In genomic region chr6:75243333-75244062, GRCh38 we compare ENCODE assay signal across 8 cellular contexts. TPM values are rescaled to one million over a fixed set of nuclear protein-coding genes. Genes with fewer than 3 reads are reported as not detected.
DNase-seq lines count a peak whose midpoint lies in the region; ATAC-seq and FAIRE-seq lines count a peak whose summit lies in the region.

COX7A2 (minus strand) TSS chr6:75243801; CDS start chr6:75243734, 67 bp downstream.

- peak; percentile 90 for FAIRE-seq in RCC 7860 (lab: Jason Lieb, UNC)

- H3K27ac ChIP-seq in KOPT-K1 (ENCODE audit: low read depth, low read length, poor library complexity, severe bottlenecking) = peak within 1 kb of the TSS; percentile 91
- peak within 1 kb of the TSS; percentile 83 for H3K27ac ChIP-seq in muscle layer of colon (ENCODE audit: low read depth, low read length)

- peaks cover 9% of the 10 kb centered on the region for H3K4me1 ChIP-seq in muscle layer of colon (ENCODE audit: insufficient read depth, low read length)

- DNase-seq in DMS79 (lab: John Stamatoyannopoulos, UW) (peak; percentile 95), RCC 7860 (ENCODE audit: low spot score) (peak; percentile 94)
- peak; percentile 83 to 89 for DNase-seq in activated T-cell treated with anti-CD3 and anti-CD28 coated beads, Interleukin-2, amount 50 U/mL, for 72 hours
- peak; percentile 70 for DNase-seq in stimulated activated CD8-positive, alpha-beta memory T cell treated with anti-CD3 and anti-CD28 coated beads, Interleukin-7, amount 100 ng/mL, for 24 hours (ENCODE audit: low read depth)

- peaks cover 41% of the 10 kb centered on the region for H3K4me1 Mint-ChIP-seq in activated T-cell treated with anti-CD3 and anti-CD28 coated beads, Interleukin-2, amount 50 U/mL, for 72 hours (ENCODE audit: low read depth)

- H3K27ac Mint-ChIP-seq in activated T-cell treated with anti-CD3 and anti-CD28 coated beads, Interleukin-2, amount 50 U/mL, for 72 hours = peak within 1 kb of the TSS; percentile 99

- peak within 1 kb of the TSS; percentile 93 to 96 for H3K4me3 Mint-ChIP-seq in activated T-cell treated with anti-CD3 and anti-CD28 coated beads, Interleukin-2, amount 50 U/mL, for 72 hours

- H3K36me3 ChIP-seq in KOPT-K1 (ENCODE audit: insufficient read depth, low read length) (peaks cover 32% of the 10 kb centered on the region), muscle layer of colon (ENCODE audit: insufficient read depth, low read length) (peaks cover 18% of the 10 kb centered on the region)

- ATAC-seq in GM21786 (IDR thresholded peaks at IDR 0.05; ENCODE audit: unreplicated experiment) (peak; percentile 96), esophagus mucosa (peak; percentile 99)
- peak; percentile 92 to 97 for ATAC-seq in activated T-cell treated with anti-CD3 and anti-CD28 coated beads, Interleukin-2, amount 50 U/mL, for 72 hours (replicated peaks in 1 of 2)

- H3K9me3 Mint-ChIP-seq in activated T-cell treated with anti-CD3 and anti-CD28 coated beads, Interleukin-2, amount 50 U/mL, for 72 hours = no peaks in the 10 kb centered on the region

- no peaks in the 10 kb centered on the region for H3K9me3 ChIP-seq in KOPT-K1 (ENCODE audit: insufficient read depth, low read length, poor library complexity, severe bottlenecking)
- H3K9me3 ChIP-seq in muscle layer of colon (ENCODE audit: low read length) = no peaks in the 10 kb centered on the region

- H3K27me3 Mint-ChIP-seq in activated T-cell treated with anti-CD3 and anti-CD28 coated beads, Interleukin-2, amount 50 U/mL, for 72 hours (ENCODE audit: low read depth) = peaks cover 24% of the 10 kb centered on the region

- no peaks in the 10 kb centered on the region for H3K27me3 ChIP-seq in muscle layer of colon (ENCODE audit: control insufficient read depth in 1 of 2, insufficient read depth in 2 of 2, low read length in 2 of 2)

- H3K9ac ChIP-seq in muscle layer of colon (ENCODE audit: low read length) = peak within 1 kb of the TSS; percentile 95

- H3K36me3 Mint-ChIP-seq in activated T-cell treated with anti-CD3 and anti-CD28 coated beads, Interleukin-2, amount 50 U/mL, for 72 hours (ENCODE audit: insufficient read depth in 2 of 2) = peaks cover 6 to 20% of the 10 kb centered on the region in 2 donors

- H3K4me3 ChIP-seq in muscle layer of colon (ENCODE audit: low read depth in 1 of 2, low read length in 2 of 2) = peak within 1 kb of the TSS; percentile 44 to 95

RNA-seq across cellular contexts. Expression of gene COX7A2, which starts in this region (rescaled TPM):
- total RNA-seq in activated T-cell treated with anti-CD3 and anti-CD28 coated beads, Interleukin-2, amount 50 U/mL, for 72 hours = 100 to 1,000 TPM; 311 to 325 TPM
- total RNA-seq in esophagus mucosa = 499 TPM

Comparison
In these comparisons a context has a peak if more than half of its experiments do, and no peak if none do; other contexts are left out.
1. Peak in every context shown above with its lines: DNase-seq, ATAC-seq, H3K4me3 ChIP-seq and H3K27ac ChIP-seq.